ENCODE assay signal across 4 cellular contexts in genomic region chr10:107542016-107542415, GRCh38.
"Had no signal": no experiment of that assay in that cellular context is flagged by ENCODE, and none has a peak within 500 bp of the region (broad histone marks: within the 10 kb centered on the region; RNA-seq: fewer than 3 reads in every experiment).

No MANE protein-coding gene starts in this region.

- H3K4me3 ChIP-seq: K562 had no signal

- H3K27ac ChIP-seq: HL-60 had no signal

- DNase-seq: IMR-90, KBM-7 had no signal
